1 cellular context compared by ENCODE assay signal in the genomic region with DNA sequence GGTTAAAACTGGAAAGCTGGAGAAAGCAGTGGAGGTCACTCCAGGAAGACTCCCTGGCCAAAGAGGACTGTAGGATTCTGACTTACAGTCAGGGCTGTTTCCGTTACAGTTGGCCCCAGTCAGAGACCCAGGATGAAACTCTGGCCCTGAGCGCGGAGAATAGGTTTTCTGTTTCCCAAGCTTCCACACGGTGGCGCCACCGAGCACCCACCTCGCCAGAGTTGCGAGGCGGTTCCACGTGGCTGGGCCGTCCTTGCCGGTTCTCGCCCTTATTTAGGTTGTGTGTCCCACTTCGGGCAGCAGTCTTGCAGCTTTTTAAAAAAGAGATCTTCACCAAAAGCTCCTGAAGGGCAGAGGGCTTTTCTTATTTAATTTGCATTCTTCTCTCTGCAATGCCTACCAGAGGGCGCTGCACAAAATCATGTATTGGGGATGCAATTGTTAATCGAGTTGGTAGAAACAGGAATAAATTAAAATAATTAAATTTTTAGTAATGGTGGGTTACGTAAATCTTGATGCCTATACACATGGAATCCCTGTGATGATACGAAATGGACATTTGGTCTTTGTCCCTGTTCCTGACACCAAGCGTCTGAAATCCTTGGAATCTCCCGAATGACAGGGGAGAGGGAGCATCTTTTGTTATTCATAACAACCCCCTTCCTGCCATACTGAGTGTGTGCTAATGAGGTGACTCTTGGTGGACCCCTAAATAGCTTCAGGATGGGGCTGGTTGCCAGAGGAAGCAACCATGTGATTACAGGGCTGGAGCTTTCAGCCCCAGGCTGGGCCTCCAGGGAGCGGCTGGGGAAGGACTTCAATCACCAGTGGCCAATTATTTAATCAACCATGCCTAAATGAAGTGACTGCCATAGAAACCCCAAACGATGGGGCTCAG.
TF ChIP-seq lines count a peak whose summit lies in the region.

No MANE protein-coding gene starts in this region.

TF ChIP-seq in K562, 482 proteins besides CTCF, POLR2A, EP300 and RAD21 (continued from another document and continues in another):
- TF ChIP-seq, protein P1, sequence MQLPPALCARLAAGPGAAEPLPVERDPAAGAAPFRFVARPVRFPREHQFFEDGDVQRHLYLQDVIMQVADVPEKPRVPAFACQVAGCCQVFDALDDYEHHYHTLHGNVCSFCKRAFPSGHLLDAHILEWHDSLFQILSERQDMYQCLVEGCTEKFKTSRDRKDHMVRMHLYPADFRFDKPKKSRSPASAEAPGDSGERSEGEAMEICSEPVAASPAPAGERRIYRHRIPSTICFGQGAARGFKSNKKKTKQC (CRISPR knock-in tag; IDR thresholded peaks at IDR 0.05) = no peak
- no peak for TF ChIP-seq ZNF263 (CRISPR knock-in tag; IDR thresholded peaks at IDR 0.05; ENCODE audit: borderline replicate concordance)
- TF ChIP-seq, protein P2, sequence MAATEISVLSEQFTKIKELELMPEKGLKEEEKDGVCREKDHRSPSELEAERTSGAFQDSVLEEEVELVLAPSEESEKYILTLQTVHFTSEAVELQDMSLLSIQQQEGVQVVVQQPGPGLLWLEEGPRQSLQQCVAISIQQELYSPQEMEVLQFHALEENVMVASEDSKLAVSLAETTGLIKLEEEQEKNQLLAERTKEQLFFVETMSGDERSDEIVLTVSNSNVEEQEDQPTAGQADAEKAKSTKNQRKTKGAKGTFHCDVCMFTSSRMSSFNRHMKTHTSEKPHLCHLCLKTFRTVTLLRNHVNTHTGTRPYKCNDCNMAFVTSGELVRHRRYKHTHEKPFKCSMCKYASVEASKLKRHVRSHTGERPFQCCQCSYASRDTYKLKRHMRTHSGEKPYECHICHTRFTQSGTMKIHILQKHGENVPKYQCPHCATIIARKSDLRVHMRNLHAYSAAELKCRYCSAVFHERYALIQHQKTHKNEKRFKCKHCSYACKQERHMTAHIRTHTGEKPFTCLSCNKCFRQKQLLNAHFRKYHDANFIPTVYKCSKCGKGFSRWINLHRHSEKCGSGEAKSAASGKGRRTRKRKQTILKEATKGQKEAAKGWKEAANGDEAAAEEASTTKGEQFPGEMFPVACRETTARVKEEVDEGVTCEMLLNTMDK (IDR thresholded peaks at IDR 0.05; ENCODE audit: borderline replicate concordance, insufficient read depth, low read depth, low read length, poor library complexity, severe bottlenecking) = no peak
- TF ChIP-seq, protein P3, sequence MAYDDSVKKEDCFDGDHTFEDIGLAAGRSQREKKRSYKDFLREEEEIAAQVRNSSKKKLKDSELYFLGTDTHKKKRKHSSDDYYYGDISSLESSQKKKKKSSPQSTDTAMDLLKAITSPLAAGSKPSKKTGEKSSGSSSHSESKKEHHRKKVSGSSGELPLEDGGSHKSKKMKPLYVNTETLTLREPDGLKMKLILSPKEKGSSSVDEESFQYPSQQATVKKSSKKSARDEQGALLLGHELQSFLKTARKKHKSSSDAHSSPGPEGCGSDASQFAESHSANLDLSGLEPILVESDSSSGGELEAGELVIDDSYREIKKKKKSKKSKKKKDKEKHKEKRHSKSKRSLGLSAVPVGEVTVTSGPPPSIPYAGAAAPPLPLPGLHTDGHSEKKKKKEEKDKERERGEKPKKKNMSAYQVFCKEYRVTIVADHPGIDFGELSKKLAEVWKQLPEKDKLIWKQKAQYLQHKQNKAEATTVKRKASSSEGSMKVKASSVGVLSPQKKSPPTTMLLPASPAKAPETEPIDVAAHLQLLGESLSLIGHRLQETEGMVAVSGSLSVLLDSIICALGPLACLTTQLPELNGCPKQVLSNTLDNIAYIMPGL (CRISPR knock-in tag; IDR thresholded peaks at IDR 0.05) = no peak
- TF ChIP-seq SMC3 (conservative IDR thresholded peaks at IDR 0.05; ENCODE audit: insufficient read depth, low read depth, low read length) = peak; percentile 51; the same call in 1 of the 2 replicates
- TF ChIP-seq, protein P4, sequence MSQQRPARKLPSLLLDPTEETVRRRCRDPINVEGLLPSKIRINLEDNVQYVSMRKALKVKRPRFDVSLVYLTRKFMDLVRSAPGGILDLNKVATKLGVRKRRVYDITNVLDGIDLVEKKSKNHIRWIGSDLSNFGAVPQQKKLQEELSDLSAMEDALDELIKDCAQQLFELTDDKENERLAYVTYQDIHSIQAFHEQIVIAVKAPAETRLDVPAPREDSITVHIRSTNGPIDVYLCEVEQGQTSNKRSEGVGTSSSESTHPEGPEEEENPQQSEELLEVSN (IDR thresholded peaks at IDR 0.05; ENCODE audit: borderline replicate concordance in 1 of 2, extremely low read depth in 1 of 2, insufficient read depth in 1 of 2, insufficient read length in 1 of 2, low read depth in 1 of 2, low read length in 1 of 2, poor library complexity in 1 of 2, severe bottlenecking in 1 of 2) = peak; percentile 85 to 94
- 0 out of 4 replicates have a peak, but pooled peaks of 1 of the 2 experiments have one; percentile 32 for TF ChIP-seq SRF (CRISPR knock-in tag; IDR thresholded peaks at IDR 0.05)
- TF ChIP-seq JUND (IDR thresholded peaks at IDR 0.05; ENCODE audit: borderline replicate concordance, low read depth, low read length) = 0 out of 2 replicates have a peak, but pooled peaks have one; percentile 17
- TF ChIP-seq JUND (tag; IDR thresholded peaks at IDR 0.05; ENCODE audit: borderline replicate concordance, low read depth, low read length) = no peak
- TF ChIP-seq, protein P5, sequence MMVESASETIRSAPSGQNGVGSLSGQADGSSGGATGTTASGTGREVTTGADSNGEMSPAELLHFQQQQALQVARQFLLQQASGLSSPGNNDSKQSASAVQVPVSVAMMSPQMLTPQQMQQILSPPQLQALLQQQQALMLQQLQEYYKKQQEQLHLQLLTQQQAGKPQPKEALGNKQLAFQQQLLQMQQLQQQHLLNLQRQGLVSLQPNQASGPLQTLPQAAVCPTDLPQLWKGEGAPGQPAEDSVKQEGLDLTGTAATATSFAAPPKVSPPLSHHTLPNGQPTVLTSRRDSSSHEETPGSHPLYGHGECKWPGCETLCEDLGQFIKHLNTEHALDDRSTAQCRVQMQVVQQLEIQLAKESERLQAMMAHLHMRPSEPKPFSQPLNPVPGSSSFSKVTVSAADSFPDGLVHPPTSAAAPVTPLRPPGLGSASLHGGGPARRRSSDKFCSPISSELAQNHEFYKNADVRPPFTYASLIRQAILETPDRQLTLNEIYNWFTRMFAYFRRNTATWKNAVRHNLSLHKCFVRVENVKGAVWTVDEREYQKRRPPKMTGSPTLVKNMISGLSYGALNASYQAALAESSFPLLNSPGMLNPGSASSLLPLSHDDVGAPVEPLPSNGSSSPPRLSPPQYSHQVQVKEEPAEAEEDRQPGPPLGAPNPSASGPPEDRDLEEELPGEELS (CRISPR knock-in tag; IDR thresholded peaks at IDR 0.05; ENCODE audit: borderline replicate concordance) = no peak
- TF ChIP-seq NR1H2 (CRISPR knock-in tag; IDR thresholded peaks at IDR 0.05) = no peak
- no peak for TF ChIP-seq KDM5B (IDR thresholded peaks at IDR 0.05; ENCODE audit: insufficient replicate concordance, low read depth, low read length)
- TF ChIP-seq, protein P6, sequence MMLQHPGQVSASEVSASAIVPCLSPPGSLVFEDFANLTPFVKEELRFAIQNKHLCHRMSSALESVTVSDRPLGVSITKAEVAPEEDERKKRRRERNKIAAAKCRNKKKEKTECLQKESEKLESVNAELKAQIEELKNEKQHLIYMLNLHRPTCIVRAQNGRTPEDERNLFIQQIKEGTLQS (IDR thresholded peaks at IDR 0.05) = no peak
- TF ChIP-seq, protein P6 (CRISPR knock-in tag; conservative IDR thresholded peaks at IDR 0.05) = no peak
- TF ChIP-seq MEF2D (tag; conservative IDR thresholded peaks at IDR 0.05; ENCODE audit: low read depth) = no peak
- TF ChIP-seq L3MBTL2 (IDR thresholded peaks at IDR 0.05) = peak; percentile 99
- no peak for TF ChIP-seq FOXK2 (conservative IDR thresholded peaks at IDR 0.05 in 1 of 2, IDR thresholded peaks at IDR 0.05 in 1 of 2; ENCODE audit: low read depth in 2 of 2)
- TF ChIP-seq, protein P7, sequence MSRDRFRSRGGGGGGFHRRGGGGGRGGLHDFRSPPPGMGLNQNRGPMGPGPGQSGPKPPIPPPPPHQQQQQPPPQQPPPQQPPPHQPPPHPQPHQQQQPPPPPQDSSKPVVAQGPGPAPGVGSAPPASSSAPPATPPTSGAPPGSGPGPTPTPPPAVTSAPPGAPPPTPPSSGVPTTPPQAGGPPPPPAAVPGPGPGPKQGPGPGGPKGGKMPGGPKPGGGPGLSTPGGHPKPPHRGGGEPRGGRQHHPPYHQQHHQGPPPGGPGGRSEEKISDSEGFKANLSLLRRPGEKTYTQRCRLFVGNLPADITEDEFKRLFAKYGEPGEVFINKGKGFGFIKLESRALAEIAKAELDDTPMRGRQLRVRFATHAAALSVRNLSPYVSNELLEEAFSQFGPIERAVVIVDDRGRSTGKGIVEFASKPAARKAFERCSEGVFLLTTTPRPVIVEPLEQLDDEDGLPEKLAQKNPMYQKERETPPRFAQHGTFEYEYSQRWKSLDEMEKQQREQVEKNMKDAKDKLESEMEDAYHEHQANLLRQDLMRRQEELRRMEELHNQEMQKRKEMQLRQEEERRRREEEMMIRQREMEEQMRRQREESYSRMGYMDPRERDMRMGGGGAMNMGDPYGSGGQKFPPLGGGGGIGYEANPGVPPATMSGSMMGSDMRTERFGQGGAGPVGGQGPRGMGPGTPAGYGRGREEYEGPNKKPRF (IDR thresholded peaks at IDR 0.05; ENCODE audit: low read depth, low read length) = no peak
- TF ChIP-seq HNRNPL (IDR thresholded peaks at IDR 0.05; ENCODE audit: low read depth, low read length) = no peak
- TF ChIP-seq, protein P8, sequence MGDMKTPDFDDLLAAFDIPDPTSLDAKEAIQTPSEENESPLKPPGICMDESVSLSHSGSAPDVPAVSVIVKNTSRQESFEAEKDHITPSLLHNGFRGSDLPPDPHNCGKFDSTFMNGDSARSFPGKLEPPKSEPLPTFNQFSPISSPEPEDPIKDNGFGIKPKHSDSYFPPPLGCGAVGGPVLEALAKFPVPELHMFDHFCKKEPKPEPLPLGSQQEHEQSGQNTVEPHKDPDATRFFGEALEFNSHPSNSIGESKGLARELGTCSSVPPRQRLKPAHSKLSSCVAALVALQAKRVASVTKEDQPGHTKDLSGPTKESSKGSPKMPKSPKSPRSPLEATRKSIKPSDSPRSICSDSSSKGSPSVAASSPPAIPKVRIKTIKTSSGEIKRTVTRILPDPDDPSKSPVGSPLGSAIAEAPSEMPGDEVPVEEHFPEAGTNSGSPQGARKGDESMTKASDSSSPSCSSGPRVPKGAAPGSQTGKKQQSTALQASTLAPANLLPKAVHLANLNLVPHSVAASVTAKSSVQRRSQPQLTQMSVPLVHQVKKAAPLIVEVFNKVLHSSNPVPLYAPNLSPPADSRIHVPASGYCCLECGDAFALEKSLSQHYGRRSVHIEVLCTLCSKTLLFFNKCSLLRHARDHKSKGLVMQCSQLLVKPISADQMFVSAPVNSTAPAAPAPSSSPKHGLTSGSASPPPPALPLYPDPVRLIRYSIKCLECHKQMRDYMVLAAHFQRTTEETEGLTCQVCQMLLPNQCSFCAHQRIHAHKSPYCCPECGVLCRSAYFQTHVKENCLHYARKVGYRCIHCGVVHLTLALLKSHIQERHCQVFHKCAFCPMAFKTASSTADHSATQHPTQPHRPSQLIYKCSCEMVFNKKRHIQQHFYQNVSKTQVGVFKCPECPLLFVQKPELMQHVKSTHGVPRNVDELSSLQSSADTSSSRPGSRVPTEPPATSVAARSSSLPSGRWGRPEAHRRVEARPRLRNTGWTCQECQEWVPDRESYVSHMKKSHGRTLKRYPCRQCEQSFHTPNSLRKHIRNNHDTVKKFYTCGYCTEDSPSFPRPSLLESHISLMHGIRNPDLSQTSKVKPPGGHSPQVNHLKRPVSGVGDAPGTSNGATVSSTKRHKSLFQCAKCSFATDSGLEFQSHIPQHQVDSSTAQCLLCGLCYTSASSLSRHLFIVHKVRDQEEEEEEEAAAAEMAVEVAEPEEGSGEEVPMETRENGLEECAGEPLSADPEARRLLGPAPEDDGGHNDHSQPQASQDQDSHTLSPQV (IDR thresholded peaks at IDR 0.05) = peak; percentile 41; the same call in 1 of the 2 replicates
- TF ChIP-seq, protein P9, sequence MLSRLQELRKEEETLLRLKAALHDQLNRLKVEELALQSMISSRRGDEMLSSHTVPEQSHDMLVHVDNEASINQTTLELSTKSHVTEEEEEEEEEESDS (CRISPR knock-in tag; IDR thresholded peaks at IDR 0.05) = no peak
- TF ChIP-seq XRCC5 (IDR thresholded peaks at IDR 0.05; ENCODE audit: low read depth, low read length) = peak; percentile 52; the same call in 1 of the 2 replicates
- no peak for TF ChIP-seq SREBF1 (IDR thresholded peaks at IDR 0.05; ENCODE audit: borderline replicate concordance, low read depth, low read length)
- TF ChIP-seq RAD51 (IDR thresholded peaks at IDR 0.05; ENCODE audit: borderline replicate concordance, low read depth) = peak; percentile 17; the same call in 1 of the 2 replicates
- TF ChIP-seq, protein P10, sequence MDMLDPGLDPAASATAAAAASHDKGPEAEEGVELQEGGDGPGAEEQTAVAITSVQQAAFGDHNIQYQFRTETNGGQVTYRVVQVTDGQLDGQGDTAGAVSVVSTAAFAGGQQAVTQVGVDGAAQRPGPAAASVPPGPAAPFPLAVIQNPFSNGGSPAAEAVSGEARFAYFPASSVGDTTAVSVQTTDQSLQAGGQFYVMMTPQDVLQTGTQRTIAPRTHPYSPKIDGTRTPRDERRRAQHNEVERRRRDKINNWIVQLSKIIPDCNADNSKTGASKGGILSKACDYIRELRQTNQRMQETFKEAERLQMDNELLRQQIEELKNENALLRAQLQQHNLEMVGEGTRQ (CRISPR knock-in tag; IDR thresholded peaks at IDR 0.05) = 0 out of 2 replicates have a peak, but pooled peaks have one; percentile 12
- TF ChIP-seq CBX3 (IDR thresholded peaks at IDR 0.05; ENCODE audit: borderline replicate concordance in 1 of 2, low read length in 2 of 2) = peak in 1 of 2 experiments; percentile 63; a peak in 1 of 3 replicates
- no peak for TF ChIP-seq KLF1 (tag; IDR thresholded peaks at IDR 0.05)
- no peak for TF ChIP-seq NR3C1 (CRISPR knock-in tag; IDR thresholded peaks at IDR 0.05)
- TF ChIP-seq, protein P11, sequence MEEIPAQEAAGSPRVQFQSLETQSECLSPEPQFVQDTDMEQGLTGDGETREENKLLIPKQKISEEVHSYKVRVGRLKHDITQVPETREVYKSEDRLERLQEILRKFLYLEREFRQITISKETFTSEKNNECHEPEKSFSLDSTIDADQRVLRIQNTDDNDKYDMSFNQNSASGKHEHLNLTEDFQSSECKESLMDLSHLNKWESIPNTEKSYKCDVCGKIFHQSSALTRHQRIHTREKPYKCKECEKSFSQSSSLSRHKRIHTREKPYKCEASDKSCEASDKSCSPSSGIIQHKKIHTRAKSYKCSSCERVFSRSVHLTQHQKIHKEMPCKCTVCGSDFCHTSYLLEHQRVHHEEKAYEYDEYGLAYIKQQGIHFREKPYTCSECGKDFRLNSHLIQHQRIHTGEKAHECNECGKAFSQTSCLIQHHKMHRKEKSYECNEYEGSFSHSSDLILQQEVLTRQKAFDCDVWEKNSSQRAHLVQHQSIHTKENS (CRISPR knock-in tag; IDR thresholded peaks at IDR 0.05) = no peak
- no peak for TF ChIP-seq BMI1 (IDR thresholded peaks at IDR 0.05; ENCODE audit: low read length)
- TF ChIP-seq ZNF24 (IDR thresholded peaks at IDR 0.05) = no peak
- peak; percentile 67; the same call in 1 of the 2 replicates for TF ChIP-seq MIER1 (IDR thresholded peaks at IDR 0.05; ENCODE audit: low read depth)
- no peak for TF ChIP-seq NR4A1 (CRISPR knock-in tag; IDR thresholded peaks at IDR 0.05)
- TF ChIP-seq NR4A1 (tag; IDR thresholded peaks at IDR 0.05) = no peak
- TF ChIP-seq ZNF197 (CRISPR knock-in tag; IDR thresholded peaks at IDR 0.05; ENCODE audit: low read depth) = no peak
